2 cellular contexts compared by ENCODE assay signal in genomic region chr19:51096473-51097165, GRCh38.
TF ChIP-seq lines count a peak whose summit lies in the region.

No MANE protein-coding gene starts in this region.

TF ChIP-seq in K562, 482 proteins besides CTCF, POLR2A, EP300 and RAD21:
- TF ChIP-seq HLTF (IDR thresholded peaks at IDR 0.05) (no peak), RUNX1 (IDR thresholded peaks at IDR 0.05; ENCODE audit: low read depth) (no peak), NR3C1 (CRISPR knock-in tag; IDR thresholded peaks at IDR 0.05) (no peak), ZNF133 (CRISPR knock-in tag; IDR thresholded peaks at IDR 0.05) (no peak), ZBTB12 (CRISPR knock-in tag; IDR thresholded peaks at IDR 0.05) (no peak), KDM1A (IDR thresholded peaks at IDR 0.05) (no peak), CHCHD3 (CRISPR knock-in tag; IDR thresholded peaks at IDR 0.05) (no peak), BDP1 (IDR thresholded peaks at IDR 0.05; ENCODE audit: insufficient read depth, insufficient read length) (no peak), MYC (IDR thresholded peaks at IDR 0.05; ENCODE audit: low read depth, low read length) (no peak), MYC (CRISPR knock-in tag; IDR thresholded peaks at IDR 0.05; ENCODE audit: borderline replicate concordance, low read depth) (no peak), CHAMP1 (IDR thresholded peaks at IDR 0.05) (no peak), SETDB1 (IDR thresholded peaks at IDR 0.05; ENCODE audit: low read length) (no peak), E2F8 (IDR thresholded peaks at IDR 0.05; ENCODE audit: low read depth, partially characterized antibody) (no peak), ZNF124 (CRISPR knock-in tag; IDR thresholded peaks at IDR 0.05) (no peak)

TF ChIP-seq in neural cell, 6 proteins besides CTCF, POLR2A, EP300 and RAD21:
- no peak for TF ChIP-seq TAF1 (IDR thresholded peaks at IDR 0.05; ENCODE audit: low read depth)
- TF ChIP-seq POLR2AphosphoS5 (IDR thresholded peaks at IDR 0.05), result no peak
- TF ChIP-seq REST (IDR thresholded peaks at IDR 0.05; ENCODE audit: borderline replicate concordance), result no peak
- TF ChIP-seq SMC3 (conservative IDR thresholded peaks at IDR 0.05; ENCODE audit: poor library complexity), result no peak
- no peak for TF ChIP-seq EZH2 (IDR thresholded peaks at IDR 0.05; ENCODE audit: borderline replicate concordance, insufficient read depth, low read length, poor library complexity, severe bottlenecking)
- no peak for TF ChIP-seq MXI1 (conservative IDR thresholded peaks at IDR 0.05; ENCODE audit: poor library complexity, severe bottlenecking)
